In the genomic region with DNA sequence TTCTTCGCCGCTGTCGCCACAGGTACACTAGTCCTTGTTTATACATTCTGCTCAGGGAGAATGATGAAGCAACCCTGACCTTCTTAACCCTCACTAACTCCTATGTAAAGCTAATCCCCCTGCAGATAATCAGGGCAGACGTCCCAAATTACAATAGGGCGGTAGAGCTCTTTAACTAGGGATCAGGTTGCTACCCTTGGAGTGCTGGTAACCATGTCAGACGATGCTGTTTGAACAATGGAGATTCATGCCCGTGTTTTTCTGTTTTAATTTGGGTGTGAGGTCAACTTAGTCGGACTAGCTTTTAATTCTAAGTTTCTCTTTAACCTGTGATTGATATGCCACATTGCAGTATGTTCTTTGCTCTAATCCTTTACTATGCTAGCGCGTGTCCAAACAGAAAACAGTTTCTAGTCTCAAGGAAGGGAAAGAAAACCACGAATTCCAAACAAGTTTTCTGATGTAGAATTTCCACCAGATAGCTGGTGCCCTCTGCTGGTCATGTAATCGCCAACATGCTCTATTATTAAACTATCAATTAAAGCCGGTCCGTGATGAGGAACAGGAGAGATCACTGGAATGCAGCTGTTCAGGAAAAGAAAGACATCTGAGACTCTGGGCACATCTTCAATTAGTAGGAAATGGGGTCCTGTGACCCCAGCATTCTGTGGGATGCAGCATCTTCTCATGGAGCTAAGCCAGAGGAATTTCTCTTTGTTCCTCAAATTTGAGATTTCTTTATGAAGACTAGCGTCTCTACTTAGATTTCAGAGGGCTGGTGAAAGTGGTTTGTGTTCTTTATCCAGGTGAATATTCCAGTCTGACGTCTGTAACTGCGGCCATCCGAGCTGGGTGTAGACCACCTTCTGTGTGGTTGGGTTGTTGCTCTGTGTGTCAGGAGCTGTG, we compare ENCODE assay signal across 8 cellular contexts. TPM values are rescaled to one million over a fixed set of nuclear protein-coding genes. Genes with fewer than 3 reads are reported as not detected.
DNase-seq lines count a peak whose midpoint lies in the region; ATAC-seq and TF ChIP-seq lines count a peak whose summit lies in the region.

No MANE protein-coding gene starts in this region.

- H3K27ac ChIP-seq in iPS DF 6.9 (ENCODE audit: low read length), result no peak overlapping the region
- H3K27ac ChIP-seq in sigmoid colon, result peak overlapping the region in 3 of 4 donors; percentile 6 to 49 (median 17)

- CTCF ChIA-PET in T-cell (lab: Charles Lee) (interaction anchor here (0.6 to 7.5 kb wide), 21 partner anchors 9 to 238 kb away, joined by 3 to 124 read pairs (median 4); a partner anchor contains a TSS), MCF 10A (lab: Yijun Ruan, JAX) (interaction anchor here (0.6 to 11.5 kb wide), 48 partner anchors 10 to 1248 kb away, joined by 3 to 646 read pairs (median 4); no protein-coding TSS in a partner anchor)

- no peaks in the 10 kb centered on the region for H3K36me3 Mint-ChIP-seq in T-cell
- H3K36me3 Mint-ChIP-seq in MCF 10A (ENCODE audit: insufficient read depth, unreplicated experiment), result no peaks in the 10 kb centered on the region

- peaks cover 14 to 40% (median 22%) of the 10 kb centered on the region in 3 donors for H3K4me1 Mint-ChIP-seq in T-cell
- H3K4me1 Mint-ChIP-seq in MCF 10A (ENCODE audit: insufficient read depth, unreplicated experiment), result no peaks in the 10 kb centered on the region

- 0 out of 2 replicates have a peak, but pooled peaks cover 3% of the 10 kb centered on the region for H3K4me1 ChIP-seq in ES-I3 (ENCODE audit: insufficient read depth, low read length)
- no peaks in the 10 kb centered on the region; the same call in 1 of the 2 replicates for H3K4me1 ChIP-seq in iPS DF 6.9 (ENCODE audit: control insufficient read depth, insufficient read depth, low read length)
- H3K4me1 ChIP-seq in sigmoid colon, result peaks cover 0 to 25% (median 3%) of the 10 kb centered on the region in 4 donors

- no peaks in the 10 kb centered on the region for H3K36me3 ChIP-seq in ES-I3 (ENCODE audit: insufficient read depth, low read length)
- H3K36me3 ChIP-seq in iPS DF 6.9 (ENCODE audit: control insufficient read depth, insufficient read depth, low read length), result no peaks in the 10 kb centered on the region
- no peaks in the 10 kb centered on the region for H3K36me3 ChIP-seq in sigmoid colon

- TF ChIP-seq POLR2A in sigmoid colon (IDR thresholded peaks at IDR 0.05) (no peak), GM18505 (IDR thresholded peaks at IDR 0.05; ENCODE audit: borderline replicate concordance, extremely low read depth, insufficient read depth, insufficient read length) (no peak)

- BruUV-seq in MCF 10A (replicated peaks; lab: Mats Ljungman, UMichigan), result no TSS peak

- ATAC-seq in T-cell (replicated peaks in 1 of 4) (peak in 3 of 4 experiments; percentile 31 to 57 (median 46)), HG02884 (IDR thresholded peaks at IDR 0.05; ENCODE audit: unreplicated experiment) (no peak), GM18505 (IDR thresholded peaks at IDR 0.05; ENCODE audit: unreplicated experiment) (no peak)

- no CpG with 5 or more reads among the region's 18 CpGs for WGBS in iPS DF 6.9 (ENCODE audit: insufficient coverage, insufficient read length)
- 34% methylated on average over 18 of the region's 18 CpGs for WGBS in sigmoid colon, 2 donors

- H3K4me3 Mint-ChIP-seq in T-cell (peak overlapping the region; percentile 37 to 61 (median 56)), MCF 10A (ENCODE audit: unreplicated experiment) (peak overlapping the region; percentile 50)

- peak overlapping the region; percentile 21; the same call in 1 of the 2 replicates for H3K9ac ChIP-seq in ES-I3 (ENCODE audit: low read depth, low read length)

- intact Hi-C loops in MCF 10A (cut with micrococcal nuclease) (loop anchor here (1.0 kb wide), 2 partner anchors 85 to 150 kb away; no protein-coding TSS in a partner anchor), sigmoid colon (cut with DNase I) (loop anchor here (1.0 to 5.0 kb wide), 3 partner anchors 48 to 150 kb away; no protein-coding TSS in a partner anchor)

- POLR2A ChIA-PET in T-cell (lab: Charles Lee), result interaction anchor here in 1 of 2 donors (0.8 kb wide), 1 partner anchor 144 kb away, joined by 3 read pairs; no protein-coding TSS in a partner anchor
- POLR2A ChIA-PET in MCF 10A (lab: Yijun Ruan, JAX), result interaction anchor here (0.5 to 2.9 kb wide), 9 partner anchors 7 to 664 kb away, joined by 3 to 23 read pairs (median 4); no protein-coding TSS in a partner anchor

- TF ChIP-seq CTCF in MCF 10A (IDR thresholded peaks at IDR 0.05; ENCODE audit: unreplicated experiment), result peak; percentile 67
- TF ChIP-seq CTCF in sigmoid colon (IDR thresholded peaks at IDR 0.05), result peak; percentile 63 to 80 (median 76)

- TF ChIP-seq EP300 in sigmoid colon (IDR thresholded peaks at IDR 0.05), result no peak

- no peaks in the 10 kb centered on the region for H3K9me3 Mint-ChIP-seq in T-cell
- H3K9me3 Mint-ChIP-seq in MCF 10A (ENCODE audit: unreplicated experiment), result no peaks in the 10 kb centered on the region

- H3K9me3 ChIP-seq in ES-I3 (ENCODE audit: control insufficient read depth, insufficient read depth, low read length) (no peaks in the 10 kb centered on the region), iPS DF 6.9 (ENCODE audit: control insufficient read depth, insufficient read depth, low read length) (no peaks in the 10 kb centered on the region), sigmoid colon (no peaks in the 10 kb centered on the region)

- H3K27ac Mint-ChIP-seq in T-cell, result no peak overlapping the region
- H3K27ac Mint-ChIP-seq in MCF 10A (ENCODE audit: low read depth, unreplicated experiment), result no peak overlapping the region

- H3K4me3 ChIP-seq in iPS DF 6.9 (ENCODE audit: low read length) (no peak overlapping the region), sigmoid colon (peak overlapping the region; percentile 2 to 40 (median 37))

- no peaks in the 10 kb centered on the region for H3K27me3 ChIP-seq in iPS DF 6.9 (ENCODE audit: control insufficient read depth, insufficient read depth, low read length)
- no peaks in the 10 kb centered on the region for H3K27me3 ChIP-seq in sigmoid colon

- DNase-seq in NAMALWA (ENCODE audit: low spot score) (peak; percentile 75), T-cell (peak in 27 of 34 experiments; percentile 4 to 51 (median 35)), MCF 10A (ENCODE audit: unreplicated experiment) (peak; percentile 68), iPS DF 6.9 (ENCODE audit: low read depth, low spot score) (peak; percentile 64), sigmoid colon (peak; percentile 77)

- H3K27me3 Mint-ChIP-seq in T-cell (peaks cover 8 to 11% of the 10 kb centered on the region in 2 donors), MCF 10A (ENCODE audit: insufficient read depth, unreplicated experiment) (peaks cover 11% of the 10 kb centered on the region)

RNA-seq across cellular contexts. Expression of a gene that starts 18.3 kb away (rescaled TPM):
- total RNA-seq in T-cell (10 to 100 TPM; 39.2 to 57.3 (median 53.3) TPM), MCF 10A (2022) (58.6 and 79.6 TPM in 2 replicates), sigmoid colon (1,000 to 10,000 TPM in 1 of 4 donors, 100 to 1,000 TPM in 1, 10 to 100 TPM in 2; 83.8 to 2,991 (median 182) TPM)
- polyA plus RNA-seq in sigmoid colon, result 100 to 1,000 TPM in 2 of 3 donors, 10 to 100 TPM in 1; 55.3 to 125 (median 113) TPM

RNA-seq across cellular contexts. Expression of a gene that starts 31.3 kb away (rescaled TPM):
- total RNA-seq in T-cell (10 to 100 TPM in 1 of 5 donors, 1 to 10 TPM in 4; 4.2 to 13.5 (median 7.4) TPM), MCF 10A (2022) (0.84 and 1.9 TPM in 2 replicates), sigmoid colon (10 to 100 TPM; 36.1 to 57.1 (median 44.9) TPM)
- polyA plus RNA-seq in sigmoid colon, result 1 to 10 TPM; 2.1 to 5.4 (median 5.3) TPM

Comparison
In these comparisons a context has a peak if more than half of its experiments do, and no peak if none do; other contexts are left out.
1. ATAC-seq: peak in T-cell (3 of 4); none in HG02884 (single experiment) and GM18505 (single experiment).
2. Peak in every context shown above with its lines, with median percentiles within 50 percentile points of each other: DNase-seq.